23 cellular contexts compared by ENCODE assay signal in genomic region chr3:64935995-64936394, GRCh38.
A peak's percentile ranks its signal among the peaks of the same experiment; 100 is the strongest.
DNase-seq lines count a peak whose midpoint lies in the region; ATAC-seq and TF ChIP-seq lines count a peak whose summit lies in the region.
"Had no signal": no experiment of that assay in that cellular context is flagged by ENCODE, and none has a peak within 500 bp of the region (broad histone marks: within the 10 kb centered on the region; RNA-seq: fewer than 3 reads in every experiment).

No MANE protein-coding gene starts in this region.

- no peaks in the 10 kb centered on the region for H4K20me1 ChIP-seq in SK-N-SH (ENCODE audit: insufficient read depth)

- no peaks in the 10 kb centered on the region for H3F3A ChIP-seq in SK-N-SH (replicated peaks; ENCODE audit: insufficient read depth)

- no peak overlapping the region for H2AFZ ChIP-seq in SK-N-SH (ENCODE audit: low read depth)
- H2AFZ ChIP-seq: GM23338, PC-9 had no signal

- TF ChIP-seq CTCF in SK-N-SH (IDR thresholded peaks at IDR 0.05) (no peak), coronary artery (IDR thresholded peaks at IDR 0.05) (no peak), nephron (IDR thresholded peaks at IDR 0.05; ENCODE audit: unreplicated experiment in 3 of 3) (no peak), uterus (IDR thresholded peaks at IDR 0.05) (no peak)

- TF ChIP-seq EP300 in SK-N-SH (IDR thresholded peaks at IDR 0.05; ENCODE audit: borderline replicate concordance in 1 of 2, low read depth in 1 of 2, low read length in 1 of 2) = no peak

- H3K36me3 ChIP-seq in SK-N-SH (replicated peaks in 1 of 2; ENCODE audit: control insufficient read depth in 1 of 2, insufficient read depth in 2 of 2, low read length in 1 of 2) (no peaks in the 10 kb centered on the region), uterus (no peaks in the 10 kb centered on the region)
- H3K36me3 ChIP-seq: SJCRH30 had no signal

- peak overlapping the region in 2 of 3 experiments; percentile 85 to 94 for H3K27ac Mint-ChIP-seq in nephron
- H3K27ac Mint-ChIP-seq: CD8-positive, alpha-beta T cell; GM23338 had no signal

- no peak overlapping the region for H3K4me3 Mint-ChIP-seq in nephron
- H3K4me3 Mint-ChIP-seq: CD8-positive, alpha-beta T cell; GM23338 had no signal

- peaks cover 9% of the 10 kb centered on the region for H3K36me3 Mint-ChIP-seq in nephron (ENCODE audit: low read depth)
- H3K36me3 Mint-ChIP-seq: CD8-positive, alpha-beta T cell had no signal

- H3K4me3 ChIP-seq in SK-N-SH (ENCODE audit: low read depth in 2 of 2, low read length in 1 of 2) = no peak overlapping the region
- H3K4me3 ChIP-seq in coronary artery = no peak overlapping the region
- H3K4me3 ChIP-seq in uterus = no peak overlapping the region
- H3K4me3 ChIP-seq: GM23338, PC-9, SJCRH30 had no signal

- TF ChIP-seq RAD21 in SK-N-SH (IDR thresholded peaks at IDR 0.05; ENCODE audit: low read length) = no peak

- H3K27me3 ChIP-seq in SK-N-SH (ENCODE audit: insufficient read depth) (no peaks in the 10 kb centered on the region), uterus (no peaks in the 10 kb centered on the region)
- H3K27me3 ChIP-seq: SJCRH30 had no signal

- intact Hi-C loops in uterus (cut with DNase I; ENCODE audit: low total_unique reads) = no loop called here

- 21% methylated on average over 2 of the region's 2 CpGs for WGBS in SK-N-SH (ENCODE audit: low lambda C conversion rate)

- no peak for TF ChIP-seq POLR2A in uterus (IDR thresholded peaks at IDR 0.05)

- DNase-seq in SK-N-SH (no peak), coronary artery (ENCODE audit: low spot score) (no peak), uterus (no peak), T-helper 9 cell (no peak), dedifferentiated amniotic fluid mesenchymal stem cell (ENCODE audit: extremely low spot score) (no peak)
- no peak for DNase-seq in stimulated activated CD4-positive, alpha-beta T cell treated with anti-CD3 and anti-CD28 coated beads, Interleukin-4, amount 100 ng/mL, for 24 hours
- DNase-seq: C1 segment of cervical spinal cord; CD8-positive, alpha-beta T cell; DND-41; HCEC 1CT; KG1; NCI-H1105; NCI-H146; NCI-H2029; NCI-H226; NCI-H510A treated with DMSO at 0.1 percent for 48 hours; NCI-H748 treated with DMSO at 0.1 percent for 48 hours; PC-9; SJCRH30 had no signal

- peaks cover 10% of the 10 kb centered on the region for H3K9me3 Mint-ChIP-seq in nephron

- no peak overlapping the region for H3K4me2 ChIP-seq in SK-N-SH
- H3K4me2 ChIP-seq: GM23338, PC-9 had no signal

- peak; percentile 52; the same call in 2 of the 3 replicates for ATAC-seq in SK-N-SH treated with all-trans-retinoic acid at 6 μM for 48 hours
- ATAC-seq: CD8-positive, alpha-beta T cell; GM23338 had no signal

- CTCF ChIA-PET in SK-N-SH (lab: Yijun Ruan, JAX) = interaction anchor here (1.5 kb wide), 1 partner anchor 10 kb away, joined by 5 read pairs; no protein-coding TSS in a partner anchor

- POLR2A ChIA-PET in SK-N-SH (lab: Yijun Ruan, JAX) = no interaction called here

- H3K4me1 ChIP-seq in SK-N-SH (ENCODE audit: control insufficient read depth in 1 of 2, insufficient read depth in 2 of 2, low read depth in 1 of 2, low read length in 1 of 2) (no peaks in the 10 kb centered on the region; a peak in 2 of 4 replicates), uterus (peaks cover 0 to 3% of the 10 kb centered on the region in 2 donors)

- H3K9ac ChIP-seq in SK-N-SH = no peak overlapping the region

- H3K27me3 Mint-ChIP-seq in nephron (ENCODE audit: low read depth) = no peaks in the 10 kb centered on the region

- peaks cover 63% of the 10 kb centered on the region for H3K4me1 Mint-ChIP-seq in nephron

- H3K9me2 ChIP-seq in SK-N-SH = no peaks in the 10 kb centered on the region

- H3K27ac ChIP-seq in SK-N-SH (ENCODE audit: low read depth in 2 of 2, low read length in 1 of 2) (peak overlapping the region in 1 of 2 experiments; percentile 22; a peak in 2 of 4 replicates), coronary artery (peak overlapping the region; percentile 34 to 53), uterus (peak overlapping the region; percentile 74 to 75)
- H3K27ac ChIP-seq: 22Rv1, PC-9, SJCRH30 had no signal

- H3K79me2 ChIP-seq in SK-N-SH (ENCODE audit: insufficient read depth) = no peaks in the 10 kb centered on the region

- H3K9me3 ChIP-seq in SK-N-SH (no peaks in the 10 kb centered on the region), uterus (peaks cover 0 to 6% of the 10 kb centered on the region in 2 donors)
- H3K9me3 ChIP-seq: SJCRH30 had no signal

TF ChIP-seq in SK-N-SH treated with all-trans-retinoic acid at 6 μM for 48 hours, 23 proteins besides CTCF, POLR2A, EP300 and RAD21 (continues in another document):
- TF ChIP-seq SNAI2 (CRISPR knock-in tag; IDR thresholded peaks at IDR 0.05) = no peak
- TF ChIP-seq ZNF565 (CRISPR knock-in tag; conservative IDR thresholded peaks at IDR 0.05; ENCODE audit: low read depth) = no peak
- no peak for TF ChIP-seq TSHZ2 (CRISPR knock-in tag; IDR thresholded peaks at IDR 0.05)
- TF ChIP-seq ZFP3 (CRISPR knock-in tag; IDR thresholded peaks at IDR 0.05) = no peak
- TF ChIP-seq TCF4 (CRISPR knock-in tag; IDR thresholded peaks at IDR 0.05; ENCODE audit: borderline replicate concordance) = no peak
- no peak for TF ChIP-seq ISL1 (CRISPR knock-in tag; IDR thresholded peaks at IDR 0.05)

TF ChIP-seq in SK-N-SH, 30 proteins besides CTCF, POLR2A, EP300 and RAD21:
- TF ChIP-seq NRF1 (IDR thresholded peaks at IDR 0.05; ENCODE audit: low read depth, low read length) (no peak), MXI1 (IDR thresholded peaks at IDR 0.05; ENCODE audit: low read depth, low read length) (no peak), FOSL2 (IDR thresholded peaks at IDR 0.05; ENCODE audit: borderline replicate concordance, low read depth) (no peak), MAX (IDR thresholded peaks at IDR 0.05; ENCODE audit: low read depth) (no peak), YY1 (IDR thresholded peaks at IDR 0.05; ENCODE audit: low read depth) (no peak), FOXJ3 (CRISPR knock-in tag; IDR thresholded peaks at IDR 0.05) (no peak)
